27 cellular contexts compared by ENCODE assay signal in the genomic region with DNA sequence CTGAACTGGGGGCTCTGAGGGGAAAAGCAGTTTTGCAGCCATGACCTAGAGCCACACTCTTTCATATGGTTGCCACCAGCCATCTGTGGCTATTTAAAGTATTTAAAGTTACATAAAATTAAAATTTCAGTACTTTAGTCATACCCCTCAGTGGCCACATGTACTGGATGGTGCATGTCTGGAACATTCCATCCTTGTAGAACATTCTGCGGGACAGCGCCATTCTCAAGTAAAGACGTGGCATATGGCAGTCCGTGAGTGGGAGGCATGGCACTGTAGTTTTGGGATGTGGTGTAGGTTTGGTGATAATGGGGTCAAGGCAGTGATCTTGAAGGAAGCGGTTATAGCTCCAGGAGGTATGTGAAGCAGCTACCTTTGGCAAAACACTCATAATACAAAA.
"Had no signal": no experiment of that assay in that cellular context is flagged by ENCODE, and none has a peak within 500 bp of the region (broad histone marks: within the 10 kb centered on the region; RNA-seq: fewer than 3 reads in every experiment).

No MANE protein-coding gene starts in this region.

- H3K27ac Mint-ChIP-seq: dendritic cell treated with granulocyte-macrophage colony-stimulating factor and Interleukin-4, amounts not matched to agents 40 ng/mL and 50 ng/mL, for 4 days; endodermal cell; memory B cell; natural killer cell treated with Interleukin-12 subunit alpha and Interleukin-12 subunit beta and Interleukin-15 and Interleukin-18, amount 100 ng/mL, for 72 hours; neural progenitor cell; stimulated activated naive B cell treated with anti-CD40 and anti-IgM and Interleukin-4, amounts not matched to agents 10 μg/mL and 1 μg/mL and 100 μg/mL, for 72 hours; stimulated activated naive CD8-positive, alpha-beta T cell treated with anti-CD3 and anti-CD28 coated beads, Interleukin-15, Interleukin-2, amounts not matched to agents 100 ng/mL and 50 ng/mL, for 24 hours had no signal

- H3K36me3 Mint-ChIP-seq: memory B cell; natural killer cell treated with Interleukin-12 subunit alpha and Interleukin-12 subunit beta and Interleukin-15 and Interleukin-18, amount 100 ng/mL, for 72 hours; neural progenitor cell; stimulated activated naive B cell treated with anti-CD40 and anti-IgM and Interleukin-4, amounts not matched to agents 10 μg/mL and 1 μg/mL and 100 μg/mL, for 72 hours had no signal

- H3K4me1 ChIP-seq: colonic mucosa, neural progenitor cell, spleen, transverse colon had no signal

- ATAC-seq: esophagus mucosa; gastroesophageal sphincter; heart left ventricle; left lobe of liver; natural killer cell treated with Interleukin-12 subunit alpha and Interleukin-12 subunit beta and Interleukin-15 and Interleukin-18, amount 100 ng/mL, for 72 hours; psoas muscle; right cardiac atrium; stimulated activated naive B cell treated with anti-CD40 and anti-IgM and Interleukin-4, amounts not matched to agents 10 μg/mL and 1 μg/mL and 100 μg/mL, for 72 hours had no signal

- H3K4me1 Mint-ChIP-seq: neural progenitor cell had no signal

- H3K4me3 ChIP-seq: colonic mucosa, gastroesophageal sphincter, heart left ventricle, hepatocyte, lung, neural progenitor cell, psoas muscle, sigmoid colon, skin epidermis, spleen, suprapubic skin, transverse colon had no signal

- DNase-seq: colonic mucosa; effector CD8-positive, alpha-beta T cell; endodermal cell; foreskin fibroblast; heart left ventricle; kidney; posterior cingulate gyrus; psoas muscle; right cardiac atrium; sigmoid colon; spleen; stimulated activated CD4-positive, alpha-beta T cell treated with anti-CD3 and anti-CD28 coated beads, Interleukin-4, amount 100 ng/mL, for 4 hours; stimulated activated naive B cell treated with anti-CD40 and anti-IgM and Interleukin-4, amounts not matched to agents 10 μg/mL and 1 μg/mL and 100 μg/mL, for 72 hours; transverse colon had no signal

- FAIRE-seq: kidney had no signal

- H3K9me3 ChIP-seq: colonic mucosa, gastroesophageal sphincter, heart left ventricle, psoas muscle, sigmoid colon, spleen, suprapubic skin, transverse colon had no signal

- H3K36me3 ChIP-seq: colonic mucosa, gastroesophageal sphincter, heart left ventricle, neural progenitor cell, sigmoid colon, spleen, suprapubic skin, transverse colon had no signal

- H3K9me3 Mint-ChIP-seq: dendritic cell treated with granulocyte-macrophage colony-stimulating factor and Interleukin-4, amounts not matched to agents 40 ng/mL and 50 ng/mL, for 4 days; endodermal cell; memory B cell; natural killer cell treated with Interleukin-12 subunit alpha and Interleukin-12 subunit beta and Interleukin-15 and Interleukin-18, amount 100 ng/mL, for 72 hours; neural progenitor cell; stimulated activated naive CD8-positive, alpha-beta T cell treated with anti-CD3 and anti-CD28 coated beads, Interleukin-15, Interleukin-2, amounts not matched to agents 100 ng/mL and 50 ng/mL, for 24 hours had no signal

- H3K4me3 Mint-ChIP-seq: dendritic cell treated with granulocyte-macrophage colony-stimulating factor and Interleukin-4, amounts not matched to agents 40 ng/mL and 50 ng/mL, for 4 days; endodermal cell; memory B cell; natural killer cell treated with Interleukin-12 subunit alpha and Interleukin-12 subunit beta and Interleukin-15 and Interleukin-18, amount 100 ng/mL, for 72 hours; neural progenitor cell; stimulated activated naive B cell treated with anti-CD40 and anti-IgM and Interleukin-4, amounts not matched to agents 10 μg/mL and 1 μg/mL and 100 μg/mL, for 72 hours; stimulated activated naive CD8-positive, alpha-beta T cell treated with anti-CD3 and anti-CD28 coated beads, Interleukin-15, Interleukin-2, amounts not matched to agents 100 ng/mL and 50 ng/mL, for 24 hours had no signal

- H3K27me3 ChIP-seq: colonic mucosa, gastroesophageal sphincter, heart left ventricle, hepatocyte, neural progenitor cell, sigmoid colon, suprapubic skin, transverse colon had no signal

- H3K9ac ChIP-seq: neural progenitor cell had no signal

- H3K79me2 ChIP-seq: hepatocyte had no signal

- H3K27ac ChIP-seq: colonic mucosa, epithelial cell of prostate, hepatocyte, neural progenitor cell, spleen, suprapubic skin had no signal

- H3K4me2 ChIP-seq: hepatocyte, neural progenitor cell had no signal

- H2AFZ ChIP-seq: hepatocyte, neural progenitor cell had no signal
